20 cellular contexts compared by ENCODE assay signal in genomic region chr17:46974086-46974485, GRCh38. TPM values are rescaled to one million over a fixed set of nuclear protein-coding genes. Genes with fewer than 3 reads are reported as not detected.
"Had no signal": no experiment of that assay in that cellular context is flagged by ENCODE, and none has a peak within 500 bp of the region (broad histone marks: within the 10 kb centered on the region; RNA-seq: fewer than 3 reads in every experiment).

No MANE protein-coding gene starts in this region.

- H3K36me3 ChIP-seq: breast epithelium, gastrocnemius medialis, heart left ventricle, lower lobe of right lung, sigmoid colon had no signal

- H3K27ac ChIP-seq: ascending aorta, breast epithelium, gastrocnemius medialis, heart left ventricle, lower lobe of right lung, psoas muscle, sigmoid colon, spleen had no signal

- ATAC-seq: activated CD4-positive, CD25-positive, alpha-beta regulatory T cell treated with anti-CD3 and anti-CD28 coated beads, Interleukin-2, amount 50 U/mL, for 24 hours; gastrocnemius medialis; heart left ventricle; left cardiac atrium; lower lobe of right lung; psoas muscle; stimulated activated naive CD8-positive, alpha-beta T cell treated with anti-CD3 and anti-CD28 coated beads, Interleukin-15, amount 100 ng/mL, for 72 hours had no signal

- H3K9me3 ChIP-seq: ascending aorta, breast epithelium, gastrocnemius medialis, heart left ventricle, lower lobe of right lung, psoas muscle, sigmoid colon, spleen had no signal

- H3K4me3 ChIP-seq: ascending aorta, breast epithelium, gastrocnemius medialis, heart left ventricle, lower lobe of right lung, psoas muscle, sigmoid colon, spleen had no signal

- H3K27me3 ChIP-seq: ascending aorta had no signal

- DNase-seq: activated CD4-positive, alpha-beta T cell treated with anti-CD3 and anti-CD28 coated beads, Interleukin-2, amount 50 U/mL, for 1 hour; activated naive CD4-positive, alpha-beta T cell treated with anti-CD3 and anti-CD28 coated beads, Interleukin-2, amount 10 ng/mL, durations not matched to agents 7 days and 5 days; activated T-cell treated with anti-CD3 and anti-CD28 coated beads, Interleukin-2, amount 50 U/mL, for 1 hour; erythroblast; gastrocnemius medialis; heart left ventricle; left cardiac atrium; lower lobe of right lung; psoas muscle; sigmoid colon; spleen; stimulated activated CD4-positive, alpha-beta T cell treated with anti-CD3 and anti-CD28 coated beads, Interleukin-1b, Interleukin-23, amount 100 ng/mL, for 48 hours; stimulated activated naive CD8-positive, alpha-beta T cell treated with anti-CD3 and anti-CD28 coated beads, Interleukin-15, amount 100 ng/mL, for 72 hours; T-helper 9 cell had no signal

RNA-seq across cellular contexts. Expression of gene RPRML, which starts 5.0 kb away (rescaled TPM):
- total RNA-seq: activated T-helper 2 cell treated with anti-CD3 and anti-CD28 coated beads, Interferon-gamma antibody, Interleukin-2, Interleukin-4, amounts not matched to agents 10 μg/mL and 5 μg/mL and 100 μg/mL, durations not matched to agents 14 hours and 24 hours and 36 hours; ascending aorta; left cardiac atrium; lower lobe of right lung; mesothelial cell of epicardium; omental fat pad; spleen had no signal
